Comparison of ENCODE assay signal across 10 cellular contexts in the genomic region with DNA sequence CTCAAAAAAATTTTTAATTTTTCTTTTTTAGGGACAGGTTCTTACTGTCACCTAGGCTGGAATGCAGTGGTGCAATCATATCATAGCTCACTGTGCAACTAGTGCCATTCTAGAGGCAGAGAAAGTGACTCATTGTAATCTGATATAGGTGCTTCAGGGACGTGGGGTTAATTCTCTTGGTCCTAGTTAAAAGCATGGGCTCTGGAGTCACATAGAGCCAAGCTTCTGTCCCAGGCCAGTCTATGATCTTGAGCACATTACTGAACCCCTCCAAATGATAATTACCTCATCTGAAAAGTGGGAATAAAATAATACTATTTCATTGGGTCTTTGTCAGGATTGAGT. TPM values are rescaled to one million over a fixed set of nuclear protein-coding genes. Genes with fewer than 3 reads are reported as not detected.
A peak's percentile ranks its signal among the peaks of the same experiment; 100 is the strongest.
DNase-seq lines count a peak whose midpoint lies in the region; ATAC-seq and TF ChIP-seq lines count a peak whose summit lies in the region.
"Had no signal": no experiment of that assay in that cellular context is flagged by ENCODE, and none has a peak within 500 bp of the region (broad histone marks: within the 10 kb centered on the region; RNA-seq: fewer than 3 reads in every experiment).

No MANE protein-coding gene starts in this region.

- TF ChIP-seq EP300 in stomach (IDR thresholded peaks at IDR 0.05), result no peak

- TF ChIP-seq CTCF in epithelial cell of esophagus (IDR thresholded peaks at IDR 0.05; ENCODE audit: insufficient read depth, low read depth, low read length, missing control alignments) (no peak), stomach (IDR thresholded peaks at IDR 0.05) (no peak)

- peak overlapping the region; percentile 37 to 98 (median 97) for H3K27ac ChIP-seq in stomach

- peaks cover 39 to 49% (median 42%) of the 10 kb centered on the region in 4 donors for H3K4me1 ChIP-seq in stomach

- peaks cover 12 to 43% (median 31%) of the 10 kb centered on the region in 4 donors for H3K36me3 ChIP-seq in stomach

- H3K9me3 Mint-ChIP-seq in activated T-cell treated with anti-CD3 and anti-CD28 coated beads, Interleukin-2, amount 50 U/mL, for 72 hours, result no peaks in the 10 kb centered on the region

- TF ChIP-seq POLR2A in stomach (IDR thresholded peaks at IDR 0.05), result no peak

- peaks cover 2 to 7% of the 10 kb centered on the region in 2 donors for H3K36me3 Mint-ChIP-seq in activated T-cell treated with anti-CD3 and anti-CD28 coated beads, Interleukin-2, amount 50 U/mL, for 72 hours (ENCODE audit: insufficient read depth in 2 of 2)

- H3K27me3 Mint-ChIP-seq in activated T-cell treated with anti-CD3 and anti-CD28 coated beads, Interleukin-2, amount 50 U/mL, for 72 hours (ENCODE audit: low read depth), result no peaks in the 10 kb centered on the region

- H3K9me3 ChIP-seq in stomach, result no peaks in the 10 kb centered on the region

- H3K27me3 ChIP-seq in stomach, result no peaks in the 10 kb centered on the region

- intact Hi-C loops in stomach (cut with DNase I; ENCODE audit: low total_unique reads), result no loop called here

- no peak overlapping the region for H3K4me3 ChIP-seq in epithelial cell of esophagus (ENCODE audit: low read length)
- H3K4me3 ChIP-seq in stomach, result no peak overlapping the region

- 35 to 52% (median 42%) methylated on average over 1 of the region's 1 CpG for WGBS in stomach, 5 donors

- H3K4me3 Mint-ChIP-seq in activated T-cell treated with anti-CD3 and anti-CD28 coated beads, Interleukin-2, amount 50 U/mL, for 72 hours, result peak overlapping the region; percentile 93 to 98

- ATAC-seq in activated T-cell treated with anti-CD3 and anti-CD28 coated beads, Interleukin-2, amount 50 U/mL, for 72 hours (replicated peaks in 1 of 2), result no peak

- peaks cover 34% of the 10 kb centered on the region for H3K4me1 Mint-ChIP-seq in activated T-cell treated with anti-CD3 and anti-CD28 coated beads, Interleukin-2, amount 50 U/mL, for 72 hours (ENCODE audit: low read depth)

- H3K27ac Mint-ChIP-seq in activated T-cell treated with anti-CD3 and anti-CD28 coated beads, Interleukin-2, amount 50 U/mL, for 72 hours, result no peak overlapping the region

- no peak for DNase-seq in activated T-cell treated with anti-CD3 and anti-CD28 coated beads, Interleukin-2, amount 50 U/mL, for 72 hours
- no peak for DNase-seq in activated T-cell treated with anti-CD3 and anti-CD28 coated beads, Interleukin-2, amount 50 U/mL, for 1 hour
- DNase-seq in NCI-H510A (lab: John Stamatoyannopoulos, UW), result peak; percentile 5
- DNase-seq in epithelial cell of esophagus (ENCODE audit: low read depth), result peak; percentile 86
- DNase-seq in stomach, result no peak
- no peak for DNase-seq in NOMO-1 treated with DMSO at 0.1 percent for 48 hours (lab: John Stamatoyannopoulos, UW; ENCODE audit: unreplicated experiment)
- DNase-seq in NCI-H2227 (lab: John Stamatoyannopoulos, UW; ENCODE audit: unreplicated experiment), result no peak
- DNase-seq in activated gamma-delta T cell (lab: John Stamatoyannopoulos, UW), result no peak
- DNase-seq: C1 segment of cervical spinal cord, midbrain had no signal

RNA-seq across cellular contexts. Expression of a gene that starts 1.1 kb away (rescaled TPM):
- total RNA-seq in activated T-cell treated with anti-CD3 and anti-CD28 coated beads, Interleukin-2, amount 50 U/mL, for 72 hours, result 10 to 100 TPM; 72.0 to 75.3 TPM
- total RNA-seq in stomach, result 100 to 1,000 TPM in 1 of 5 donors, 10 to 100 TPM in 4; 46.1 to 112 (median 70.6) TPM
- polyA plus RNA-seq in stomach, result 10 to 100 TPM; 55.8 to 69.7 (median 60.5) TPM

RNA-seq across cellular contexts. Expression of a gene that starts 7.8 kb away (rescaled TPM):
- 10 to 100 TPM; 24.9 to 30.1 TPM for total RNA-seq in activated T-cell treated with anti-CD3 and anti-CD28 coated beads, Interleukin-2, amount 50 U/mL, for 72 hours
- 10 to 100 TPM; 17.7 to 89.8 (median 49.6) TPM for total RNA-seq in stomach
- 10 to 100 TPM; 38.6 to 54.0 (median 45.1) TPM for polyA plus RNA-seq in stomach

RNA-seq across cellular contexts. Expression of a gene that starts 32.2 kb away (rescaled TPM):
- total RNA-seq in activated T-cell treated with anti-CD3 and anti-CD28 coated beads, Interleukin-2, amount 50 U/mL, for 72 hours, result 10 to 100 TPM; 43.8 to 52.5 TPM
- 10 to 100 TPM; 15.4 to 97.3 (median 29.2) TPM for total RNA-seq in stomach
- polyA plus RNA-seq in stomach, result 10 to 100 TPM; 10.4 to 13.0 (median 12.5) TPM

RNA-seq across cellular contexts. Expression of a gene that starts 47.9 kb away (rescaled TPM):
- total RNA-seq in activated T-cell treated with anti-CD3 and anti-CD28 coated beads, Interleukin-2, amount 50 U/mL, for 72 hours, result 10 to 100 TPM; 63.8 to 80.7 TPM
- total RNA-seq in stomach, result 100 to 1,000 TPM in 2 of 5 donors, 10 to 100 TPM in 3; 33.3 to 177 (median 77.2) TPM
- 10 to 100 TPM; 36.0 to 60.5 (median 52.1) TPM for polyA plus RNA-seq in stomach

Comparison
In these comparisons a context has a peak if more than half of its experiments do, and no peak if none do; other contexts are left out.
1. DNase-seq: peak in NCI-H510A (single experiment) and epithelial cell of esophagus (single experiment); none in activated T-cell treated with anti-CD3 and anti-CD28 coated beads, Interleukin-2, amount 50 U/mL, for 72 hours (0 of 2), activated T-cell treated with anti-CD3 and anti-CD28 coated beads, Interleukin-2, amount 50 U/mL, for 1 hour (single experiment), stomach (single experiment), NOMO-1 treated with DMSO at 0.1 percent for 48 hours (single experiment), NCI-H2227 (single experiment) and activated gamma-delta T cell (single experiment).